ENCODE assay signal across 10 cellular contexts in the genomic region with DNA sequence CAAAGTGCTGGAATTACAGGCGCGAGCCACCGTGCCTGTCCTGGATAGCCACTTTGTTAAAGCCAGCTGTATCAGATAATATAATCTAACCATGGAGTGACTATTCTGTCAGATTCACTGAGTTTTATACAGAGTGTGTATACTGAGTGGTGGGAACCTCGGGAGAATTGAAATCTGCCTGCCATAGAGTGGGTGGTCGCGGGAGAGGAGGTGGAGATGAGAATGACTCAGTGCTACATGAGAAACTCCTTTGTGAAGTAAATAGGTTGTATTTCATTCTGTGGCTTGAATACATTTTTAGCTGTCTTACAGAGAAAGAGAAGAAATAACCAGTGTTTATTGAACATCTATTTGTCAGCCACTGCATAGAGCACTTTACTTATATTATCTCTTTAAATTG. TPM values are rescaled to one million over a fixed set of nuclear protein-coding genes. Genes with fewer than 3 reads are reported as not detected.
A peak's percentile ranks its signal among the peaks of the same experiment; 100 is the strongest.
DNase-seq lines count a peak whose midpoint lies in the region; ATAC-seq, FAIRE-seq and TF ChIP-seq lines count a peak whose summit lies in the region.
"Had no signal": no experiment of that assay in that cellular context is flagged by ENCODE, and none has a peak within 500 bp of the region (broad histone marks: within the 10 kb centered on the region; RNA-seq: fewer than 3 reads in every experiment).

No MANE protein-coding gene starts in this region.

- H3K27me3 ChIP-seq in CD4-positive, alpha-beta memory T cell (ENCODE audit: insufficient read depth, low read length): no peaks in the 10 kb centered on the region
- H3K27me3 ChIP-seq in K562 (ENCODE audit: control insufficient read depth in 2 of 2, insufficient read depth in 2 of 2, low read length in 2 of 2): no peaks in the 10 kb centered on the region

- no peak for TF ChIP-seq EP300 in K562 (IDR thresholded peaks at IDR 0.05; ENCODE audit: low read length)

- no peaks in the 10 kb centered on the region for H3K27me3 Mint-ChIP-seq in CD4-positive, alpha-beta memory T cell
- no peaks in the 10 kb centered on the region for H3K27me3 Mint-ChIP-seq in progenitor cell of endocrine pancreas

- no peak for TF ChIP-seq POLR2A in K562 (conservative IDR thresholded peaks at IDR 0.05)

- H3K4me2 ChIP-seq in K562 (ENCODE audit: insufficient read depth, low read length): no peak overlapping the region

- no peak overlapping the region for H3K27ac ChIP-seq in CD4-positive, alpha-beta memory T cell (ENCODE audit: low read depth, low read length)
- H3K27ac ChIP-seq in K562 (ENCODE audit: extremely low read depth, low read depth, low read length): no peak overlapping the region

- H3K9me3 Mint-ChIP-seq in CD4-positive, alpha-beta memory T cell: no peaks in the 10 kb centered on the region
- H3K9me3 Mint-ChIP-seq in progenitor cell of endocrine pancreas (ENCODE audit: low read depth): no peaks in the 10 kb centered on the region

- H3K9me3 ChIP-seq in CD4-positive, alpha-beta memory T cell (ENCODE audit: control insufficient read depth in 1 of 2, low read length in 2 of 2): no peaks in the 10 kb centered on the region
- no peaks in the 10 kb centered on the region for H3K9me3 ChIP-seq in K562 (replicated peaks; ENCODE audit: control insufficient read depth, insufficient read depth, low read depth, low read length)

- H3K4me1 Mint-ChIP-seq in CD4-positive, alpha-beta memory T cell: peaks cover 33 to 64% (median 51%) of the 10 kb centered on the region in 4 donors
- peaks cover 2% of the 10 kb centered on the region for H3K4me1 Mint-ChIP-seq in progenitor cell of endocrine pancreas (ENCODE audit: low read depth)

- peaks cover 28% of the 10 kb centered on the region for H3K4me1 ChIP-seq in CD4-positive, alpha-beta memory T cell (ENCODE audit: insufficient read depth, low read length)
- peaks cover 9 to 10% of the 10 kb centered on the region in 2 experiments; a peak in 4 of 5 replicates for H3K4me1 ChIP-seq in K562 (replicated peaks in 1 of 2; ENCODE audit: control insufficient read depth in 2 of 2, insufficient read depth in 2 of 2, low read length in 2 of 2)

- H2AFZ ChIP-seq in K562 (ENCODE audit: low read depth, low read length): no peak overlapping the region

- 71% methylated on average over 6 of the region's 6 CpGs for WGBS in K562 (ENCODE audit: insufficient coverage, low coverage, missing lambda C conversion rate)

- no peak overlapping the region for H3K4me3 Mint-ChIP-seq in CD4-positive, alpha-beta memory T cell
- no peak overlapping the region for H3K4me3 Mint-ChIP-seq in progenitor cell of endocrine pancreas (ENCODE audit: low read depth)

- ATAC-seq in HG02884 (IDR thresholded peaks at IDR 0.05; ENCODE audit: unreplicated experiment) (peak; percentile 76), K562 (no peak), GM18498 (IDR thresholded peaks at IDR 0.05; ENCODE audit: unreplicated experiment) (no peak)

- TF ChIP-seq CTCF in K562 (IDR thresholded peaks at IDR 0.05 in 2 of 3, conservative IDR thresholded peaks at IDR 0.05 in 1 of 3; ENCODE audit: insufficient read depth in 2 of 3, low read depth in 1 of 3, low read length in 3 of 3) (no peak), progenitor cell of endocrine pancreas (IDR thresholded peaks at IDR 0.05; ENCODE audit: unreplicated experiment) (no peak)

- no peak for FAIRE-seq in K562 (lab: Jason Lieb, UNC)
- FAIRE-seq in RCC 7860 (lab: Jason Lieb, UNC): no peak
- FAIRE-seq: kidney had no signal

- intact Hi-C loops in CD4-positive, alpha-beta memory T cell (cut with micrococcal nuclease): no loop called here
- intact Hi-C loops in K562 (cut with micrococcal nuclease): no loop called here

- no peak overlapping the region for H3K9ac ChIP-seq in K562 (ENCODE audit: insufficient read depth in 1 of 2, low read depth in 2 of 2, low read length in 2 of 2)

- H3K36me3 ChIP-seq in CD4-positive, alpha-beta memory T cell (ENCODE audit: insufficient read depth, low read length): no peaks in the 10 kb centered on the region
- H3K36me3 ChIP-seq in K562 (ENCODE audit: control insufficient read depth, insufficient read depth, low read length): peaks cover 15% of the 10 kb centered on the region; the same call in 2 of the 3 replicates

- H3K9me1 ChIP-seq in K562 (ENCODE audit: control insufficient read depth, insufficient read depth, low read length): no peaks in the 10 kb centered on the region

- H3K27ac Mint-ChIP-seq in CD4-positive, alpha-beta memory T cell: peak overlapping the region in 4 of 7 donors; percentile 51 to 73 (median 64)
- H3K27ac Mint-ChIP-seq in progenitor cell of endocrine pancreas: peak overlapping the region; percentile 17

- CTCF ChIA-PET in CD4-positive, alpha-beta memory T cell (lab: Charles Lee; ENCODE audit: partially characterized antibody): interaction anchor here (0.7 to 1.6 kb wide), 4 partner anchors 10 to 299 kb away, joined by 3 to 7 read pairs (median 4); no protein-coding TSS in a partner anchor
- CTCF ChIA-PET in K562 (lab: Yijun Ruan, JAX; ENCODE audit: low intra/inter-chr PET ratio): interaction anchor here (0.7 kb wide), 1 partner anchor 134 kb away, joined by 3 read pairs; a partner anchor contains a TSS

- in situ Hi-C loops in K562 (cut with MboI): no loop called here

- peaks cover 3% of the 10 kb centered on the region; the same call in 1 of the 2 replicates for H4K20me1 ChIP-seq in K562 (replicated peaks; ENCODE audit: control insufficient read depth, insufficient read depth, low read length)

- POLR2A ChIA-PET in CD4-positive, alpha-beta memory T cell (lab: Charles Lee; ENCODE audit: partially characterized antibody): no interaction called here
- POLR2A ChIA-PET in K562 (lab: Yijun Ruan, JAX): interaction anchor here (0.6 to 0.9 kb wide), 2 partner anchors 10 to 130 kb away, joined by 3 read pairs; no protein-coding TSS in a partner anchor

- no TSS peak for BruUV-seq in K562 (replicated peaks; lab: Mats Ljungman, UMichigan)

- TF ChIP-seq RAD21 in K562 (CRISPR knock-in tag; conservative IDR thresholded peaks at IDR 0.05 in 1 of 2, IDR thresholded peaks at IDR 0.05 in 1 of 2): no peak

- no peak overlapping the region for H3K4me3 ChIP-seq in CD4-positive, alpha-beta memory T cell (ENCODE audit: low read length in 2 of 2)
- no peak overlapping the region for H3K4me3 ChIP-seq in K562

- H3K79me2 ChIP-seq in K562 (ENCODE audit: control insufficient read depth, insufficient read depth, low read length): peaks cover 89% of the 10 kb centered on the region

- DNase-seq in CD4-positive, alpha-beta memory T cell: no peak
- no peak for DNase-seq in K562 (ENCODE audit: extremely low read depth in 1 of 4, low spot score in 3 of 4)
- no peak for DNase-seq in progenitor cell of endocrine pancreas (ENCODE audit: low spot score, unreplicated experiment)
- DNase-seq in NCI-H526 (lab: John Stamatoyannopoulos, UW): no peak
- DNase-seq in GOT3 (lab: John Stamatoyannopoulos, UW): no peak
- no peak for DNase-seq in RCC 7860 (ENCODE audit: low spot score)
- DNase-seq: SIG-M5 had no signal

- H3K36me3 Mint-ChIP-seq in CD4-positive, alpha-beta memory T cell: peaks cover 8 to 22% of the 10 kb centered on the region in 2 donors
- peaks cover 4% of the 10 kb centered on the region for H3K36me3 Mint-ChIP-seq in progenitor cell of endocrine pancreas (ENCODE audit: insufficient read depth)

RNA-seq across cellular contexts. Expression of a gene that starts 26.4 kb away (rescaled TPM):
- 100 to 1,000 TPM; 158 TPM for total RNA-seq in CD4-positive, alpha-beta memory T cell
- polyA plus RNA-seq in CD4-positive, alpha-beta memory T cell: 100 to 1,000 TPM; 450 to 559 TPM
- total RNA-seq in K562 (2011; cell fraction: chromatin; rRNA removed; ENCODE audit: low replicate concordance): 118 and 124 TPM in 2 replicates
- 113 and 119 TPM in 2 replicates for total RNA-seq in K562 (2011; cell fraction: nucleolus; rRNA removed)
- total RNA-seq in K562 (2011; cell fraction: nucleoplasm; rRNA removed): 146 and 237 TPM in 2 replicates
- total RNA-seq in K562 (2014; rRNA removed): 50.0 and 63.8 TPM in 2 replicates
- total RNA-seq in K562 (2014; rRNA removed; fragmentation: Illumina TruSeq; extraction: Trizol): 111 and 118 TPM in 2 replicates
- 108 and 112 TPM in 2 replicates for total RNA-seq in K562 (2015; rRNA removed; fragmentation: Illumina TruSeq; extraction: Trizol)
- 94.1 and 95.9 TPM in 2 replicates for total RNA-seq in K562 (2021)
- 128 and 173 TPM in 2 replicates for polyA plus RNA-seq in K562 (2011; rRNA removed)
- 67.8 and 95.8 TPM in 2 replicates for polyA plus RNA-seq in K562 (2011; cell fraction: cytosol; rRNA removed)
- 83.5 and 94.0 TPM in 2 replicates for polyA plus RNA-seq in K562 (2011; cell fraction: nucleus; rRNA removed)
- polyA plus RNA-seq in K562 (2012): 159 and 359 TPM in 2 replicates
- polyA plus RNA-seq in K562 (2014; fragmentation: Illumina TruSeq; extraction: Trizol): 128 and 132 TPM in 2 replicates
- 100 to 1,000 TPM; 368 to 395 TPM for polyA plus RNA-seq in K562 (2014; fragmentation: Nextera tagmentation; extraction: Ambion mirVana)
- 82.7 and 108 TPM in 2 replicates for polyA plus RNA-seq in K562 (2014; rRNA removed)
- 81.0 and 108 TPM in 2 replicates for polyA minus RNA-seq in K562 (2011; rRNA and poly(A)+ RNA removed)
- polyA minus RNA-seq in K562 (2011; cell fraction: cytosol; rRNA and poly(A)+ RNA removed): 20.7 and 53.3 TPM in 2 replicates
- 28.9 and 30.8 TPM in 2 replicates for polyA minus RNA-seq in K562 (2011; cell fraction: nucleus; rRNA and poly(A)+ RNA removed)
- total RNA-seq in progenitor cell of endocrine pancreas: 137 and 142 TPM in 2 replicates

RNA-seq across cellular contexts. Expression of a gene that starts 46.1 kb away (rescaled TPM):
- 100 to 1,000 TPM; 102 TPM for total RNA-seq in CD4-positive, alpha-beta memory T cell
- polyA plus RNA-seq in CD4-positive, alpha-beta memory T cell: 10 to 100 TPM; 54.8 to 93.1 TPM
- 11.5 and 33.0 TPM in 2 replicates for total RNA-seq in K562 (2011; cell fraction: chromatin; rRNA removed; ENCODE audit: low replicate concordance)
- 7.8 and 10.5 TPM in 2 replicates for total RNA-seq in K562 (2011; cell fraction: nucleolus; rRNA removed)
- 14.4 and 25.6 TPM in 2 replicates for total RNA-seq in K562 (2011; cell fraction: nucleoplasm; rRNA removed)
- total RNA-seq in K562 (2014; rRNA removed) (3.2 and 3.6 TPM in 2 replicates), K562 (2014; rRNA removed; fragmentation: Illumina TruSeq; extraction: Trizol) (4.5 and 6.1 TPM in 2 replicates), K562 (2015; rRNA removed; fragmentation: Illumina TruSeq; extraction: Trizol) (2.9 and 3.1 TPM in 2 replicates), K562 (2021) (3.8 TPM in 2 replicates), progenitor cell of endocrine pancreas (17.4 and 17.8 TPM in 2 replicates)
- polyA plus RNA-seq in K562 (2011; rRNA removed) (4.7 and 4.9 TPM in 2 replicates), K562 (2014; fragmentation: Illumina TruSeq; extraction: Trizol) (2.4 and 4.8 TPM in 2 replicates), K562 (2014; fragmentation: Nextera tagmentation; extraction: Ambion mirVana) (1 to 10 TPM; 1.1 to 1.3 TPM), K562 (2014; rRNA removed) (2.0 and 2.8 TPM in 2 replicates)
- 0.85 and 1.8 TPM in 2 replicates for polyA plus RNA-seq in K562 (2011; cell fraction: cytosol; rRNA removed)
- polyA plus RNA-seq in K562 (2011; cell fraction: nucleus; rRNA removed): 8.7 and 9.9 TPM in 2 replicates
- 2.0 and 5.1 TPM in 2 replicates for polyA plus RNA-seq in K562 (2012)
- 10.9 and 15.9 TPM in 2 replicates for polyA minus RNA-seq in K562 (2011; rRNA and poly(A)+ RNA removed)
- 4.4 and 4.5 TPM in 2 replicates for polyA minus RNA-seq in K562 (2011; cell fraction: cytosol; rRNA and poly(A)+ RNA removed)
- polyA minus RNA-seq in K562 (2011; cell fraction: nucleus; rRNA and poly(A)+ RNA removed): 7.5 and 10.6 TPM in 2 replicates

RNA-seq across cellular contexts. Expression of a gene that starts 50.8 kb away (rescaled TPM):
- total RNA-seq in CD4-positive, alpha-beta memory T cell: 10 to 100 TPM in 1 of 2 experiments, 1 to 10 TPM in 1; 9.6 to 13.3 TPM
- 10 to 100 TPM; 37.8 TPM for polyA plus RNA-seq in CD4-positive, alpha-beta memory T cell
- 7.4 and 7.5 TPM in 2 replicates for total RNA-seq in K562 (2011; cell fraction: chromatin; rRNA removed; ENCODE audit: low replicate concordance)
- total RNA-seq in K562 (2011; cell fraction: nucleolus; rRNA removed): 12.2 and 13.7 TPM in 2 replicates
- total RNA-seq in K562 (2011; cell fraction: nucleoplasm; rRNA removed): 10.2 and 11.1 TPM in 2 replicates
- total RNA-seq in K562 (2014; rRNA removed) (67.4 and 70.7 TPM in 2 replicates), K562 (2014; rRNA removed; fragmentation: Illumina TruSeq; extraction: Trizol) (92.1 and 105 TPM in 2 replicates), K562 (2015; rRNA removed; fragmentation: Illumina TruSeq; extraction: Trizol) (82.4 and 88.9 TPM in 2 replicates), K562 (2021) (63.7 and 70.8 TPM in 2 replicates), progenitor cell of endocrine pancreas (36.1 and 38.4 TPM in 2 replicates)
- polyA plus RNA-seq in K562 (2011; rRNA removed) (110 and 134 TPM in 2 replicates), K562 (2014; fragmentation: Illumina TruSeq; extraction: Trizol) (80.2 and 96.2 TPM in 2 replicates), K562 (2014; fragmentation: Nextera tagmentation; extraction: Ambion mirVana) (100 to 1,000 TPM; 319 to 328 TPM), K562 (2014; rRNA removed) (112 and 124 TPM in 2 replicates)
- 73.9 and 87.3 TPM in 2 replicates for polyA plus RNA-seq in K562 (2011; cell fraction: cytosol; rRNA removed)
- 31.9 and 44.8 TPM in 2 replicates for polyA plus RNA-seq in K562 (2011; cell fraction: nucleus; rRNA removed)
- polyA plus RNA-seq in K562 (2012): 48.7 and 91.6 TPM in 2 replicates
- 62.8 and 70.0 TPM in 2 replicates for polyA minus RNA-seq in K562 (2011; rRNA and poly(A)+ RNA removed)
- 24.8 and 36.9 TPM in 2 replicates for polyA minus RNA-seq in K562 (2011; cell fraction: cytosol; rRNA and poly(A)+ RNA removed)
- polyA minus RNA-seq in K562 (2011; cell fraction: nucleus; rRNA and poly(A)+ RNA removed): 6.6 and 14.6 TPM in 2 replicates
